In the genomic region with DNA sequence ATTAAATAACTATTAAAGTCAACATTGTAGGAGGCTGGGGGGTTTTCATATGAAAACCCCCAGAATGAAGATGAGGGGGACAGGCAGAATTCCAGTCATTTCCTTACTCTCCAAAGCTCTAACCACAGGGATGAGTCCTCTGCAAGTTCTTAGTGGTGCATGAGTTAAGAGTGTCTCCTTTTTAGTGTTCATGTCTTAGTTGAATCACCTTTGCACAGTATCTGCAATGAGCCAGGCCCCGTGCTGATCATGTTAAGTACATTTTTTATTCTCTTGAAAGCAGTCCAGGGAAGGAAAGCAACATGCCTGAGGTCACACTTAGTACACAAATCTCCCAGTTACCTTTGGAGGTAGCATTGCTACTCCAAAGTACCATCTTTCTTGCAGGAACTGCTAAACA, we compare ENCODE assay signal across 1 cellular context.
TF ChIP-seq lines count a peak whose summit lies in the region.

No MANE protein-coding gene starts in this region.

TF ChIP-seq in WTC11, 78 proteins besides CTCF, POLR2A, EP300 and RAD21 (continued from another document):
- TF ChIP-seq, protein P1, sequence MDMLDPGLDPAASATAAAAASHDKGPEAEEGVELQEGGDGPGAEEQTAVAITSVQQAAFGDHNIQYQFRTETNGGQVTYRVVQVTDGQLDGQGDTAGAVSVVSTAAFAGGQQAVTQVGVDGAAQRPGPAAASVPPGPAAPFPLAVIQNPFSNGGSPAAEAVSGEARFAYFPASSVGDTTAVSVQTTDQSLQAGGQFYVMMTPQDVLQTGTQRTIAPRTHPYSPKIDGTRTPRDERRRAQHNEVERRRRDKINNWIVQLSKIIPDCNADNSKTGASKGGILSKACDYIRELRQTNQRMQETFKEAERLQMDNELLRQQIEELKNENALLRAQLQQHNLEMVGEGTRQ (CRISPR knock-in tag; IDR thresholded peaks at IDR 0.05): no peak
- TF ChIP-seq, protein P2, sequence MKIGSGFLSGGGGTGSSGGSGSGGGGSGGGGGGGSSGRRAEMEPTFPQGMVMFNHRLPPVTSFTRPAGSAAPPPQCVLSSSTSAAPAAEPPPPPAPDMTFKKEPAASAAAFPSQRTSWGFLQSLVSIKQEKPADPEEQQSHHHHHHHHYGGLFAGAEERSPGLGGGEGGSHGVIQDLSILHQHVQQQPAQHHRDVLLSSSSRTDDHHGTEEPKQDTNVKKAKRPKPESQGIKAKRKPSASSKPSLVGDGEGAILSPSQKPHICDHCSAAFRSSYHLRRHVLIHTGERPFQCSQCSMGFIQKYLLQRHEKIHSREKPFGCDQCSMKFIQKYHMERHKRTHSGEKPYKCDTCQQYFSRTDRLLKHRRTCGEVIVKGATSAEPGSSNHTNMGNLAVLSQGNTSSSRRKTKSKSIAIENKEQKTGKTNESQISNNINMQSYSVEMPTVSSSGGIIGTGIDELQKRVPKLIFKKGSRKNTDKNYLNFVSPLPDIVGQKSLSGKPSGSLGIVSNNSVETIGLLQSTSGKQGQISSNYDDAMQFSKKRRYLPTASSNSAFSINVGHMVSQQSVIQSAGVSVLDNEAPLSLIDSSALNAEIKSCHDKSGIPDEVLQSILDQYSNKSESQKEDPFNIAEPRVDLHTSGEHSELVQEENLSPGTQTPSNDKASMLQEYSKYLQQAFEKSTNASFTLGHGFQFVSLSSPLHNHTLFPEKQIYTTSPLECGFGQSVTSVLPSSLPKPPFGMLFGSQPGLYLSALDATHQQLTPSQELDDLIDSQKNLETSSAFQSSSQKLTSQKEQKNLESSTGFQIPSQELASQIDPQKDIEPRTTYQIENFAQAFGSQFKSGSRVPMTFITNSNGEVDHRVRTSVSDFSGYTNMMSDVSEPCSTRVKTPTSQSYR (CRISPR knock-in tag; IDR thresholded peaks at IDR 0.05): no peak
- TF ChIP-seq NFYB (CRISPR knock-in tag; conservative IDR thresholded peaks at IDR 0.05; ENCODE audit: low read depth) (no peak), ZNF317 (CRISPR knock-in tag; IDR thresholded peaks at IDR 0.05; ENCODE audit: borderline replicate concordance, low read depth) (no peak), ATF1 (CRISPR knock-in tag; IDR thresholded peaks at IDR 0.05) (no peak), OVOL2 (CRISPR knock-in tag; IDR thresholded peaks at IDR 0.05; ENCODE audit: borderline replicate concordance) (no peak), EMX1 (CRISPR knock-in tag; IDR thresholded peaks at IDR 0.05) (no peak)
- TF ChIP-seq, protein P3, sequence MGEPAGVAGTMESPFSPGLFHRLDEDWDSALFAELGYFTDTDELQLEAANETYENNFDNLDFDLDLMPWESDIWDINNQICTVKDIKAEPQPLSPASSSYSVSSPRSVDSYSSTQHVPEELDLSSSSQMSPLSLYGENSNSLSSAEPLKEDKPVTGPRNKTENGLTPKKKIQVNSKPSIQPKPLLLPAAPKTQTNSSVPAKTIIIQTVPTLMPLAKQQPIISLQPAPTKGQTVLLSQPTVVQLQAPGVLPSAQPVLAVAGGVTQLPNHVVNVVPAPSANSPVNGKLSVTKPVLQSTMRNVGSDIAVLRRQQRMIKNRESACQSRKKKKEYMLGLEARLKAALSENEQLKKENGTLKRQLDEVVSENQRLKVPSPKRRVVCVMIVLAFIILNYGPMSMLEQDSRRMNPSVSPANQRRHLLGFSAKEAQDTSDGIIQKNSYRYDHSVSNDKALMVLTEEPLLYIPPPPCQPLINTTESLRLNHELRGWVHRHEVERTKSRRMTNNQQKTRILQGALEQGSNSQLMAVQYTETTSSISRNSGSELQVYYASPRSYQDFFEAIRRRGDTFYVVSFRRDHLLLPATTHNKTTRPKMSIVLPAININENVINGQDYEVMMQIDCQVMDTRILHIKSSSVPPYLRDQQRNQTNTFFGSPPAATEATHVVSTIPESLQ (CRISPR knock-in tag; IDR thresholded peaks at IDR 0.05): no peak
